ENCODE assay signal across 1 cellular context in the genomic region with DNA sequence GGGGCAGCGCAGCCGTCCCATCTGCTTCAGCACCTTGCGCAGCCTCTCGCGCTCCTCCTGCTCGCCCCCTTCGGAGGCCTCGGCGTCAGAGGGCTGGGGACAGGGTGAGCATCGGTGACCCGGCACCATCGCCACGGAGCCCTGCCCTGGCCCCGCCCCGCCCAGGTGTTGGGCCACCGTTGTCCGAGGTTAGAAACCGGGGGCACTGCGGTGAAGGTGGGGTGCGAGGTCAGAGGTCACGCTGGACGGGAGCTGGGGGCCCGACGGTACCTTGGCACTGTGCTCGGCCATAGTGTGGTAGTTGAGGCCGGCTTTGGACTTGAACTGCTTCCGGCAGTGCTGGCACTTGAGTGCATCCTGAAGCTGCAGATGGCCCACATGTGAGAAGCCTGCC.
TF ChIP-seq lines count a peak whose summit lies in the region.

No MANE protein-coding gene starts in this region.

TF ChIP-seq in IMR-90, 13 proteins besides CTCF, POLR2A, EP300 and RAD21:
- TF ChIP-seq, protein P1, sequence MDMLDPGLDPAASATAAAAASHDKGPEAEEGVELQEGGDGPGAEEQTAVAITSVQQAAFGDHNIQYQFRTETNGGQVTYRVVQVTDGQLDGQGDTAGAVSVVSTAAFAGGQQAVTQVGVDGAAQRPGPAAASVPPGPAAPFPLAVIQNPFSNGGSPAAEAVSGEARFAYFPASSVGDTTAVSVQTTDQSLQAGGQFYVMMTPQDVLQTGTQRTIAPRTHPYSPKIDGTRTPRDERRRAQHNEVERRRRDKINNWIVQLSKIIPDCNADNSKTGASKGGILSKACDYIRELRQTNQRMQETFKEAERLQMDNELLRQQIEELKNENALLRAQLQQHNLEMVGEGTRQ (IDR thresholded peaks at IDR 0.05; ENCODE audit: low read depth, low read length), result no peak
